ENCODE assay signal across 1 cellular context in the genomic region with DNA sequence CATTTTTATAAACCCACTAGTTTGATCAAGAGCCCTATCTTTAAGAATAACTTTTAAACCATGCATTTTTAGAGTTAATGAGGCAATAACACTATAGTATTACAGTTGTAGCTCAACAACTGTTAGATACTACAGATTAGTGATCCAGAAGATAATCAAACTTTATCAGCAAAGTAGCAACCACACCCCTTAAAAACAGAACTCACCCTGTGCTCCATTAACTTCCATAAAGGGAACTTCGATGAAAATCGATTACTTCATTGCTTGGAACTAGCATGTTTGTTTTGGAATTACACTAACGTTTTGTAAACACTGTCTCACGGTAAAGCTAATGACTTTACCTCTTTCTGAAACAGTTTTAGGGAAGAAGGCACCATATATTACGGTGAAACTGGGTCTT.
TF ChIP-seq lines count a peak whose summit lies in the region.

No MANE protein-coding gene starts in this region.

TF ChIP-seq in H1, 55 proteins besides CTCF, POLR2A, EP300 and RAD21:
- TF ChIP-seq JUND (IDR thresholded peaks at IDR 0.05; ENCODE audit: low read length) (no peak), KDM5A (IDR thresholded peaks at IDR 0.05; ENCODE audit: low read length) (no peak), HDAC6 (IDR thresholded peaks at IDR 0.05; ENCODE audit: low read depth, low read length) (no peak), POLR2AphosphoS5 (IDR thresholded peaks at IDR 0.05; ENCODE audit: low read depth, low read length) (no peak), SP1 (IDR thresholded peaks at IDR 0.05; ENCODE audit: low read depth, low read length) (no peak), SP4 (IDR thresholded peaks at IDR 0.05; ENCODE audit: low read length) (no peak), SRF (IDR thresholded peaks at IDR 0.05; ENCODE audit: low read depth, low read length) (no peak), YY1 (IDR thresholded peaks at IDR 0.05; ENCODE audit: low read depth, low read length) (no peak), MAFK (IDR thresholded peaks at IDR 0.05; ENCODE audit: low read depth, low read length) (no peak), CBX5 (IDR thresholded peaks at IDR 0.05; ENCODE audit: low read depth, low read length) (no peak), TAF1 (IDR thresholded peaks at IDR 0.05; ENCODE audit: low read depth, low read length) (no peak), ZNF274 (IDR thresholded peaks at IDR 0.05; ENCODE audit: borderline replicate concordance, extremely low read depth, low read length) (no peak), CBX8 (IDR thresholded peaks at IDR 0.05; ENCODE audit: borderline replicate concordance, low read depth, low read length) (no peak), CEBPB (IDR thresholded peaks at IDR 0.05; ENCODE audit: low read depth, low read length) (no peak), SIX5 (IDR thresholded peaks at IDR 0.05; ENCODE audit: low read depth, low read length) (no peak)
- TF ChIP-seq, protein P1, sequence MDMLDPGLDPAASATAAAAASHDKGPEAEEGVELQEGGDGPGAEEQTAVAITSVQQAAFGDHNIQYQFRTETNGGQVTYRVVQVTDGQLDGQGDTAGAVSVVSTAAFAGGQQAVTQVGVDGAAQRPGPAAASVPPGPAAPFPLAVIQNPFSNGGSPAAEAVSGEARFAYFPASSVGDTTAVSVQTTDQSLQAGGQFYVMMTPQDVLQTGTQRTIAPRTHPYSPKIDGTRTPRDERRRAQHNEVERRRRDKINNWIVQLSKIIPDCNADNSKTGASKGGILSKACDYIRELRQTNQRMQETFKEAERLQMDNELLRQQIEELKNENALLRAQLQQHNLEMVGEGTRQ (IDR thresholded peaks at IDR 0.05; ENCODE audit: low read length) = no peak
- TF ChIP-seq, protein P2, sequence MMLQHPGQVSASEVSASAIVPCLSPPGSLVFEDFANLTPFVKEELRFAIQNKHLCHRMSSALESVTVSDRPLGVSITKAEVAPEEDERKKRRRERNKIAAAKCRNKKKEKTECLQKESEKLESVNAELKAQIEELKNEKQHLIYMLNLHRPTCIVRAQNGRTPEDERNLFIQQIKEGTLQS (IDR thresholded peaks at IDR 0.05; ENCODE audit: insufficient read depth, low read depth, low read length) = no peak
